22 cellular contexts compared by ENCODE assay signal in genomic region chr7:149633976-149634945, GRCh38.
"Had no signal": no experiment of that assay in that cellular context is flagged by ENCODE, and none has a peak within 500 bp of the region (broad histone marks: within the 10 kb centered on the region; RNA-seq: fewer than 3 reads in every experiment).

No MANE protein-coding gene starts in this region.

- H3K4me1 ChIP-seq: esophagus squamous epithelium, gastroesophageal sphincter, parathyroid adenoma, right atrium auricular region, sigmoid colon, stomach had no signal

- H3K36me3 Mint-ChIP-seq: natural killer cell treated with Interleukin-12 subunit alpha and Interleukin-12 subunit beta and Interleukin-15 and Interleukin-18, amount 100 ng/mL, for 72 hours had no signal

- H3K9me3 Mint-ChIP-seq: natural killer cell treated with Interleukin-12 subunit alpha and Interleukin-12 subunit beta and Interleukin-15 and Interleukin-18, amount 100 ng/mL, for 72 hours had no signal

- H3K27me3 ChIP-seq: right atrium auricular region, sigmoid colon had no signal

- ATAC-seq: gastroesophageal sphincter, left cardiac atrium, left ventricle myocardium superior had no signal

- H3K9me3 ChIP-seq: esophagus squamous epithelium, gastroesophageal sphincter, right atrium auricular region, sigmoid colon, stomach, thoracic aorta had no signal

- H3K36me3 ChIP-seq: esophagus squamous epithelium, gastroesophageal sphincter, right atrium auricular region, sigmoid colon, stomach, thoracic aorta had no signal

- H3K79me2 ChIP-seq: parathyroid adenoma had no signal

- H3K27ac ChIP-seq: esophagus squamous epithelium, gastroesophageal sphincter, parathyroid adenoma, right atrium auricular region, sigmoid colon, stomach, thoracic aorta had no signal

- FAIRE-seq: colon, kidney, small intestine, urothelium cell line had no signal

- H2AFZ ChIP-seq: parathyroid adenoma had no signal

- H3K27ac Mint-ChIP-seq: natural killer cell treated with Interleukin-12 subunit alpha and Interleukin-12 subunit beta and Interleukin-15 and Interleukin-18, amount 100 ng/mL, for 72 hours had no signal

- H3K9ac ChIP-seq: parathyroid adenoma had no signal

- DNase-seq: cerebellar nuclear complex; dermis blood vessel endothelial cell; esophagus squamous epithelium; foreskin fibroblast; kidney; left cardiac atrium; left ventricle myocardium superior; sigmoid colon; small intestine; stimulated activated CD4-positive, alpha-beta T cell treated with anti-CD3 and anti-CD28 coated beads, Interleukin-12 subunit alpha, Interleukin-12 subunit beta, amount 100 ng/mL, for 4 hours; stimulated activated naive CD4-positive, alpha-beta T cell; stomach; substantia nigra; trophoblast cell had no signal

- H3K4me3 Mint-ChIP-seq: natural killer cell treated with Interleukin-12 subunit alpha and Interleukin-12 subunit beta and Interleukin-15 and Interleukin-18, amount 100 ng/mL, for 72 hours had no signal

- H3K4me3 ChIP-seq: esophagus squamous epithelium, gastroesophageal sphincter, lung, right atrium auricular region, sigmoid colon, stomach, thoracic aorta had no signal
